8 cellular contexts compared by ENCODE assay signal in the genomic region with DNA sequence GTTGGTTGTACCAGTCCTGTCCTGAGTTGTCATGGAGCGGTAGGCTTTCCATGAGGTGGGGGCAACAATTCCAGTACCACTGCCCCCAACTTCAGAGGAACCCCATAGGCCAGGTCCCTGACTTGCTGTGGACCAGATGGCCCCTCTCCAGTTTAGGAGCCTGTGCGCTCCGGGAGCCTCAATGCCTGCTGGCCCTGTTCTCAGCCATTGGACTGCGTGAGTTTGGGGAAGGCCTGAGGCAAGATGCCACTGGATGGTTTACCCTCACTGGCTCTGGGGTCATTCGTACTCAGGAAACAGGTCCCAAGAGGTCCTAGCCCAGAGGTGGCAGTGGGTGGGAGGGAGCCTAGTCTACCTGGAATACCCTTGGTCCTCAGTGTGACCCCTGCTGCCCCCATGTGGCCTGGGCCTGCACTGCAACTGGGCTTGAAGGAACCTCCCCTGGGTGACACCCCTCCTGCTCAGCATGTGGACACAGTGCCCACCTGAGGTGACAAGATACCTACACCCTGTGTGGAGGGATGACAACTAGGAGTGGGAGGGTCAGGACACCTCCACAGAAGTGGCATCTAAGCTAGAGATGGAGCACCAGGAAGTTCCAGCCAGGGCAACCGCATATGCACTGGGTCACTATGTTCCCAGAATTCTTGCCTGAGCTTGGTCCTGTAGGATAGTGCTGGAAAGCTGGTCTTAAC. TPM values are rescaled to one million over a fixed set of nuclear protein-coding genes. Genes with fewer than 3 reads are reported as not detected.
A peak's percentile ranks its signal among the peaks of the same experiment; 100 is the strongest.
DNase-seq lines count a peak whose midpoint lies in the region; ATAC-seq, FAIRE-seq and TF ChIP-seq lines count a peak whose summit lies in the region.

No MANE protein-coding gene starts in this region.

- no peak for TF ChIP-seq POLR2A in body of pancreas (IDR thresholded peaks at IDR 0.05)

- H3K9ac ChIP-seq in kidney (ENCODE audit: low read length in 2 of 2): peak overlapping the region in 1 of 2 donors; percentile 13

- intact Hi-C loops in body of pancreas (cut with DNase I): no loop called here
- intact Hi-C loops in kidney (cut with DNase I): no loop called here

- H3K36me3 ChIP-seq in BE2C (peaks cover 47% of the 10 kb centered on the region), body of pancreas (replicated peaks in 1 of 2; ENCODE audit: insufficient read depth in 1 of 2, low read depth in 2 of 2) (peaks cover 4 to 10% of the 10 kb centered on the region in 2 donors), kidney (ENCODE audit: control insufficient read depth in 1 of 2, insufficient read depth in 2 of 2, low read length in 2 of 2) (peaks cover 0 to 6% of the 10 kb centered on the region in 2 donors)

- ATAC-seq in GM21423 (IDR thresholded peaks at IDR 0.05; ENCODE audit: unreplicated experiment): peak; percentile 69
- peak; percentile 82 for ATAC-seq in body of pancreas
- ATAC-seq in GM19463 (IDR thresholded peaks at IDR 0.05; ENCODE audit: unreplicated experiment): no peak

- DNase-seq in BE2C (peak; percentile 89), NCI-H2029 (lab: John Stamatoyannopoulos, UW) (peak; percentile 60), body of pancreas (peak; percentile 82 to 91 (median 86)), kidney (peak; percentile 92)
- DNase-seq in stimulated activated CD4-positive, alpha-beta T cell treated with anti-CD3 and anti-CD28 coated beads, Interleukin-2, amount 100 ng/mL, for 48 hours: peak; percentile 91 to 95

- TF ChIP-seq CTCF in BE2C (IDR thresholded peaks at IDR 0.05; ENCODE audit: low read depth, low read length): peak; percentile 95
- TF ChIP-seq CTCF in VCaP (conservative IDR thresholded peaks at IDR 0.05): peak; percentile 97
- peak; percentile 84 to 94 (median 90) for TF ChIP-seq CTCF in body of pancreas (IDR thresholded peaks at IDR 0.05)
- TF ChIP-seq CTCF in kidney (IDR thresholded peaks at IDR 0.05; ENCODE audit: borderline replicate concordance, extremely low read depth, insufficient read depth): peak; percentile 88

- no peak overlapping the region for H3K4me3 ChIP-seq in BE2C (ENCODE audit: low read depth, low read length)
- no peak overlapping the region for H3K4me3 ChIP-seq in body of pancreas
- no peak overlapping the region for H3K4me3 ChIP-seq in kidney (ENCODE audit: low read length in 2 of 2)

- 76 to 100% methylated on average over 1 to 6 of the region's 6 CpGs for WGBS in body of pancreas, 2 donors

- H3K4me1 ChIP-seq in BE2C (no peaks in the 10 kb centered on the region), body of pancreas (no peaks in the 10 kb centered on the region), kidney (ENCODE audit: control insufficient read depth in 1 of 2, insufficient read depth in 1 of 2, low read depth in 1 of 2, low read length in 2 of 2) (peaks cover 0 to 4% of the 10 kb centered on the region in 2 donors)

- H3K27ac ChIP-seq in VCaP (no peak overlapping the region), body of pancreas (no peak overlapping the region), kidney (ENCODE audit: low read depth in 2 of 2, low read length in 2 of 2) (no peak overlapping the region)

- no peak for FAIRE-seq in kidney (lab: Jason Lieb, UNC)

- H3K27me3 ChIP-seq in BE2C (no peaks in the 10 kb centered on the region), body of pancreas (no peaks in the 10 kb centered on the region)

- H3K9me3 ChIP-seq in BE2C: no peaks in the 10 kb centered on the region
- H3K9me3 ChIP-seq in body of pancreas: no peaks in the 10 kb centered on the region
- no peaks in the 10 kb centered on the region for H3K9me3 ChIP-seq in kidney (ENCODE audit: control insufficient read depth in 1 of 2, low read length in 2 of 2)

RNA-seq across cellular contexts. Expression of a gene that starts 6.0 kb away (rescaled TPM):
- 3.1 TPM for polyA plus RNA-seq in BE2C (2012; ENCODE audit: insufficient read depth, insufficient read length, low read depth)
- total RNA-seq in body of pancreas (under 1 TPM in 1 of 2 donors, not detected in 1; 0.52 TPM), kidney (0.47 TPM)
- 0.71 TPM for polyA plus RNA-seq in kidney (ENCODE audit: insufficient read depth, low read depth, low replicate concordance)

RNA-seq across cellular contexts. Expression of a gene that starts 6.4 kb away (rescaled TPM):
- polyA plus RNA-seq in BE2C (2012; ENCODE audit: insufficient read depth, insufficient read length, low read depth): 171 TPM
- 10 to 100 TPM in 1 of 2 donors, 1 to 10 TPM in 1; 7.9 to 12.5 TPM for total RNA-seq in body of pancreas
- 22.0 TPM for total RNA-seq in kidney
- 38.3 TPM for polyA plus RNA-seq in kidney (ENCODE audit: insufficient read depth, low read depth, low replicate concordance)

RNA-seq across cellular contexts. Expression of a gene that starts 17.1 kb away (rescaled TPM):
- 184 TPM for polyA plus RNA-seq in BE2C (2012; ENCODE audit: insufficient read depth, insufficient read length, low read depth)
- total RNA-seq in body of pancreas: not detected
- total RNA-seq in kidney: not detected
- not detected for polyA plus RNA-seq in kidney (ENCODE audit: insufficient read depth, low read depth, low replicate concordance)

RNA-seq across cellular contexts. Expression of a gene that starts 26.9 kb away (rescaled TPM):
- polyA plus RNA-seq in BE2C (2012; ENCODE audit: insufficient read depth, insufficient read length, low read depth): 101 TPM
- total RNA-seq in body of pancreas (10 to 100 TPM; 40.5 to 61.0 TPM), kidney (90.9 TPM)
- 18.8 TPM for polyA plus RNA-seq in kidney (ENCODE audit: insufficient read depth, low read depth, low replicate concordance)

RNA-seq across cellular contexts. Expression of a gene that starts 29.5 kb away (rescaled TPM):
- polyA plus RNA-seq in BE2C (2012; ENCODE audit: insufficient read depth, insufficient read length, low read depth): 17.6 TPM
- total RNA-seq in body of pancreas: 10 to 100 TPM in 1 of 2 donors, 1 to 10 TPM in 1; 9.9 to 24.1 TPM
- 31.6 TPM for total RNA-seq in kidney
- 8.7 TPM for polyA plus RNA-seq in kidney (ENCODE audit: insufficient read depth, low read depth, low replicate concordance)
